ENCODE assay signal across 6 cellular contexts in the genomic region with DNA sequence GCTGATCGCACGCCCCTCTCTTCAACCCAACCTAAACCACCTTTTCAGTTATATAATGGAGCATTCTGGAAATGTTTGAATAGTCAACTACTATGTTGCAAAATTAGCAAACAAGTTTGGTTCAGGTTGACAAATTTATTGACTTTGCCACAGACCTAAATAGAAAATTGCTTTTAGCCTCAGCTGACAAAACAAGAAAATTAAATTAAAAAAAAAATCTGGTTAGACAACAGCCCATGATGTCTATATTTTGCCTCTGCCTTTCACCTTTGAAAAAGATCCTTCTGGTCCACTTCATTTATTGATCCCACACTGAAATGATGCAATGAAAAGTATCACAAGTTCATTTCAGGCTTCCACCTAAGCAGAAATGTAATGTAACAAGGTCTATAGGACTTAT. TPM values are rescaled to one million over a fixed set of nuclear protein-coding genes. Genes with fewer than 3 reads are reported as not detected.
"Had no signal": no experiment of that assay in that cellular context is flagged by ENCODE, and none has a peak within 500 bp of the region (broad histone marks: within the 10 kb centered on the region; RNA-seq: fewer than 3 reads in every experiment).

No MANE protein-coding gene starts in this region.

- H3K4me3 ChIP-seq: GM23338 had no signal

- DNase-seq: H9, HCEC 1CT, KBM-7 had no signal

- H3K9ac ChIP-seq: KMS-11 had no signal

- H3K27ac ChIP-seq: KMS-11 had no signal

RNA-seq across cellular contexts. Expression of a gene that starts 17.5 kb away (rescaled TPM):
- polyA plus RNA-seq: IgD-negative memory B cell had no signal
